In the genomic region with DNA sequence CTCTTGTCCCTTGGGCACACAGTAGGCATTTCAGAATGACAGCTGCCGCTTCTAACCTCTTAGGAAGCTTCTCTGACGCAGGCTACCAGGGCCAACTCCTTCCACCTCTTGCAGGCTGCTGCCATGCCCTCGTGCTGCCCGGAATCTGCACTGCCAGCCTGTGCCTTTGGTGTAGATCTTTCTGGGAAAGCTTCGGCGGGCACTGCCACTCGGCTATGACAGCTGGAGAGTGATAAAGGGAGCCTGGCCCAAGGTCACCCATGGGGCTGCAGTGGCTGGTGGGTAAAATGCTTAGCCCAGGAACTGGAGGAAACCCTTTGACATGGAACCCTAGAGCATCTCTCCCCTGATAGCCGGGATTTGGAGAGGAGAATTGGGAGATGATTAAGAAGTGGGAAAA, we compare ENCODE assay signal across 22 cellular contexts.
"Had no signal": no experiment of that assay in that cellular context is flagged by ENCODE, and none has a peak within 500 bp of the region (broad histone marks: within the 10 kb centered on the region; RNA-seq: fewer than 3 reads in every experiment).

No MANE protein-coding gene starts in this region.

- DNase-seq: Kasumi-1, MM.1S, NCI-H1092 treated with DMSO at 0.1 percent for 48 hours, NCI-H1436, NCI-H187, NCI-H2029, NCI-H2081 treated with DMSO at 0.1 percent for 48 hours, NCI-H2171, NCI-H226, NCI-H446, NCI-H510A, NCI-H524 treated with DMSO at 0.1 percent for 48 hours, NCI-H69, NCI-H774, RPMI8226, SHP77 treated with DMSO at 0.1 percent for 48 hours, SJCRH30 had no signal

- H3K4me3 ChIP-seq: K562, SJCRH30 had no signal

- H3K27ac Mint-ChIP-seq: IgD-negative memory B cell had no signal

- H3K4me1 ChIP-seq: SJCRH30 had no signal

- ATAC-seq: K562, SK-N-SH treated with all-trans-retinoic acid at 6 μM for 48 hours had no signal

- H3K9me3 ChIP-seq: SJCRH30 had no signal

- H3K4me2 ChIP-seq: KMS-11 had no signal

- H3K4me3 Mint-ChIP-seq: IgD-negative memory B cell had no signal

- H3K27me3 Mint-ChIP-seq: IgD-negative memory B cell had no signal

- H3K9ac ChIP-seq: KMS-11 had no signal

- H3K4me1 Mint-ChIP-seq: IgD-negative memory B cell had no signal

- H3K27me3 ChIP-seq: SJCRH30 had no signal

- H3K36me3 ChIP-seq: SJCRH30 had no signal

- H3K27ac ChIP-seq: HL-60, KMS-11, SJCRH30 had no signal
